Comparison of ENCODE assay signal across 8 cellular contexts in genomic region chr6:13395272-13396237, GRCh38.
DNase-seq lines count a peak whose midpoint lies in the region; ATAC-seq and TF ChIP-seq lines count a peak whose summit lies in the region.

No MANE protein-coding gene starts in this region.

- H3K27ac Mint-ChIP-seq in mesothelial cell of epicardium: peak overlapping the region; percentile 65

- no peaks in the 10 kb centered on the region for H3K9me3 Mint-ChIP-seq in mesothelial cell of epicardium
- no peaks in the 10 kb centered on the region for H3K9me3 Mint-ChIP-seq in activated T-cell treated with anti-CD3 and anti-CD28 coated beads, Interleukin-2, amount 50 U/mL, for 4 hours

- ATAC-seq in activated T-cell treated with anti-CD3 and anti-CD28 coated beads, Interleukin-2, amount 50 U/mL, for 4 hours: no peak

- DNase-seq in SIG-M5 treated with dmso at 0.1 percent for 504 hours (lab: John Stamatoyannopoulos, UW; ENCODE audit: unreplicated experiment) (peak; percentile 30), SIG-M5 (lab: John Stamatoyannopoulos, UW) (no peak), NCI-H226 (peak; percentile 98), dermis microvascular lymphatic vessel endothelial cell (ENCODE audit: low read depth in 2 of 2) (peak; percentile 77 to 99), mesothelial cell of epicardium (ENCODE audit: low spot score in 2 of 2, unreplicated experiment in 2 of 2) (peak; percentile 61 to 71), NCI-H2107 treated with DMSO at 0.1 percent for 48 hours (lab: John Stamatoyannopoulos, UW; ENCODE audit: unreplicated experiment) (no peak)
- no peak for DNase-seq in NK-92 treated with Interleukin-12 subunit alpha and Interleukin-12 subunit beta, amount 100 ng/mL, for 24 hours (lab: John Stamatoyannopoulos, UW)
- no peak for DNase-seq in activated T-cell treated with anti-CD3 and anti-CD28 coated beads, Interleukin-2, amount 50 U/mL, for 4 hours

- H3K36me3 Mint-ChIP-seq in mesothelial cell of epicardium: no peaks in the 10 kb centered on the region
- no peaks in the 10 kb centered on the region for H3K36me3 Mint-ChIP-seq in activated T-cell treated with anti-CD3 and anti-CD28 coated beads, Interleukin-2, amount 50 U/mL, for 4 hours (ENCODE audit: insufficient read depth)

- TF ChIP-seq CTCF in mesothelial cell of epicardium (IDR thresholded peaks at IDR 0.05; ENCODE audit: unreplicated experiment): no peak

- H3K27me3 Mint-ChIP-seq in mesothelial cell of epicardium (ENCODE audit: low read depth): peaks cover 11% of the 10 kb centered on the region
- no peaks in the 10 kb centered on the region for H3K27me3 Mint-ChIP-seq in activated T-cell treated with anti-CD3 and anti-CD28 coated beads, Interleukin-2, amount 50 U/mL, for 4 hours (ENCODE audit: low read depth)

- H3K4me1 Mint-ChIP-seq in mesothelial cell of epicardium: peaks cover 29% of the 10 kb centered on the region
- H3K4me1 Mint-ChIP-seq in activated T-cell treated with anti-CD3 and anti-CD28 coated beads, Interleukin-2, amount 50 U/mL, for 4 hours (ENCODE audit: low read depth): peaks cover 5% of the 10 kb centered on the region

- no peak overlapping the region for H3K4me3 Mint-ChIP-seq in mesothelial cell of epicardium
- H3K4me3 Mint-ChIP-seq in activated T-cell treated with anti-CD3 and anti-CD28 coated beads, Interleukin-2, amount 50 U/mL, for 4 hours: no peak overlapping the region

Comparison
In these comparisons a context has a peak if more than half of its experiments do, and no peak if none do; other contexts are left out.
1. DNase-seq: peak in SIG-M5 treated with dmso at 0.1 percent for 504 hours (single experiment), NCI-H226 (single experiment), dermis microvascular lymphatic vessel endothelial cell (2 of 2) and mesothelial cell of epicardium (2 of 2); none in SIG-M5 (single experiment), NK-92 treated with Interleukin-12 subunit alpha and Interleukin-12 subunit beta, amount 100 ng/mL, for 24 hours (single experiment), activated T-cell treated with anti-CD3 and anti-CD28 coated beads, Interleukin-2, amount 50 U/mL, for 4 hours (single experiment) and NCI-H2107 treated with DMSO at 0.1 percent for 48 hours (single experiment).